Comparison of ENCODE assay signal across 8 cellular contexts in the genomic region with DNA sequence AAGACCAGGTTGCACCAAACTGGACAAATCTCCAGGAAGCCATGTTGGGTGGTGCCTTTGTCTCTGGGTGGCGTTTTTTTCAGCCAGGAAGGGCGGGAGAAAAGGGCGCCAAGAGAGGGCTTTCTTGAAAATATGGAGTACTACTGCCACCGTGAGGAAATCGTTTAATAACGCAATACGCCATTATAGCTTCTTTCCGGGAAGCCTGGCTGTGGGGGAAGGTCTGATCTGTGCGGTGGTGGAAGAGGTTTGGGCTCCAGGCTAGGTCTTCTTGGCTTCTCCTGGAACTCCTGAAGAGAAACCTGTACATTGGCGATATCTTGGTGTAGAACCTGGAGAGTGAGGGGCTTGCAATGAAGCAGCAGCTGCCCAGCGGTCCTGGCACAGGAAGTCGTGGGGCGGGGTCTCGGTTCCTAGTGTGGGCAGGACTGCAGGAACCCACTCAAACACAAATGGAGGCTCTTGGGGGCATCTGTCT.
DNase-seq lines count a peak whose midpoint lies in the region; ATAC-seq and FAIRE-seq lines count a peak whose summit lies in the region.

No MANE protein-coding gene starts in this region.

- no peaks in the 10 kb centered on the region for H3K36me3 Mint-ChIP-seq in activated T-cell treated with anti-CD3 and anti-CD28 coated beads, Interleukin-2, amount 50 U/mL, for 4 hours (ENCODE audit: insufficient read depth)
- peaks cover 15% of the 10 kb centered on the region for H3K36me3 Mint-ChIP-seq in activated naive CD8-positive, alpha-beta T cell treated with anti-CD3 and anti-CD28 coated beads for 36 hours
- peaks cover 5% of the 10 kb centered on the region for H3K36me3 Mint-ChIP-seq in activated naive CD8-positive, alpha-beta T cell treated with anti-CD3 and anti-CD28 coated beads, Interleukin-2, amount 50 U/mL, for 24 hours (ENCODE audit: low read depth)

- DNase-seq in NCI-H1092 (lab: John Stamatoyannopoulos, UW) (peak; percentile 81), myocyte (ENCODE audit: low read depth) (peak; percentile 55)
- DNase-seq in activated T-cell treated with anti-CD3 and anti-CD28 coated beads, Interleukin-2, amount 50 U/mL, for 4 hours: peak; percentile 77
- DNase-seq in activated naive CD8-positive, alpha-beta T cell treated with anti-CD3 and anti-CD28 coated beads for 36 hours: no peak
- no peak for DNase-seq in activated naive CD8-positive, alpha-beta T cell treated with anti-CD3 and anti-CD28 coated beads, Interleukin-2, amount 50 U/mL, for 24 hours

- H3K27ac Mint-ChIP-seq in activated naive CD8-positive, alpha-beta T cell treated with anti-CD3 and anti-CD28 coated beads for 36 hours: no peak overlapping the region
- H3K27ac Mint-ChIP-seq in activated naive CD8-positive, alpha-beta T cell treated with anti-CD3 and anti-CD28 coated beads, Interleukin-2, amount 50 U/mL, for 24 hours: no peak overlapping the region

- H3K4me1 Mint-ChIP-seq in activated T-cell treated with anti-CD3 and anti-CD28 coated beads, Interleukin-2, amount 50 U/mL, for 4 hours (ENCODE audit: low read depth): no peaks in the 10 kb centered on the region
- no peaks in the 10 kb centered on the region for H3K4me1 Mint-ChIP-seq in activated naive CD8-positive, alpha-beta T cell treated with anti-CD3 and anti-CD28 coated beads for 36 hours
- no peaks in the 10 kb centered on the region for H3K4me1 Mint-ChIP-seq in activated naive CD8-positive, alpha-beta T cell treated with anti-CD3 and anti-CD28 coated beads, Interleukin-2, amount 50 U/mL, for 24 hours

- no peak overlapping the region for H3K4me3 Mint-ChIP-seq in activated T-cell treated with anti-CD3 and anti-CD28 coated beads, Interleukin-2, amount 50 U/mL, for 4 hours
- H3K4me3 Mint-ChIP-seq in activated naive CD8-positive, alpha-beta T cell treated with anti-CD3 and anti-CD28 coated beads for 36 hours: no peak overlapping the region
- no peak overlapping the region for H3K4me3 Mint-ChIP-seq in activated naive CD8-positive, alpha-beta T cell treated with anti-CD3 and anti-CD28 coated beads, Interleukin-2, amount 50 U/mL, for 24 hours

- H3K27me3 Mint-ChIP-seq in activated T-cell treated with anti-CD3 and anti-CD28 coated beads, Interleukin-2, amount 50 U/mL, for 4 hours (ENCODE audit: low read depth): no peaks in the 10 kb centered on the region
- no peaks in the 10 kb centered on the region for H3K27me3 Mint-ChIP-seq in activated naive CD8-positive, alpha-beta T cell treated with anti-CD3 and anti-CD28 coated beads for 36 hours
- no peaks in the 10 kb centered on the region for H3K27me3 Mint-ChIP-seq in activated naive CD8-positive, alpha-beta T cell treated with anti-CD3 and anti-CD28 coated beads, Interleukin-2, amount 50 U/mL, for 24 hours

- H3K9me3 Mint-ChIP-seq in activated T-cell treated with anti-CD3 and anti-CD28 coated beads, Interleukin-2, amount 50 U/mL, for 4 hours: no peaks in the 10 kb centered on the region
- peaks cover 1% of the 10 kb centered on the region for H3K9me3 Mint-ChIP-seq in activated naive CD8-positive, alpha-beta T cell treated with anti-CD3 and anti-CD28 coated beads for 36 hours
- no peaks in the 10 kb centered on the region for H3K9me3 Mint-ChIP-seq in activated naive CD8-positive, alpha-beta T cell treated with anti-CD3 and anti-CD28 coated beads, Interleukin-2, amount 50 U/mL, for 24 hours

- ATAC-seq in GM18517 (IDR thresholded peaks at IDR 0.05; ENCODE audit: unreplicated experiment) (peak; percentile 58), HG02852 (IDR thresholded peaks at IDR 0.05; ENCODE audit: unreplicated experiment) (no peak)
- ATAC-seq in activated T-cell treated with anti-CD3 and anti-CD28 coated beads, Interleukin-2, amount 50 U/mL, for 4 hours: peak in 1 of 2 donors; percentile 50
- no peak for ATAC-seq in activated naive CD8-positive, alpha-beta T cell treated with anti-CD3 and anti-CD28 coated beads, Interleukin-2, amount 50 U/mL, for 24 hours

- FAIRE-seq in A204.1 (lab: Jason Lieb, UNC): peak; percentile 44

Comparison
In these comparisons a context has a peak if more than half of its experiments do, and no peak if none do; other contexts are left out.
1. DNase-seq: peak in NCI-H1092 (single experiment), activated T-cell treated with anti-CD3 and anti-CD28 coated beads, Interleukin-2, amount 50 U/mL, for 4 hours (single experiment) and myocyte (single experiment); none in activated naive CD8-positive, alpha-beta T cell treated with anti-CD3 and anti-CD28 coated beads for 36 hours (single experiment) and activated naive CD8-positive, alpha-beta T cell treated with anti-CD3 and anti-CD28 coated beads, Interleukin-2, amount 50 U/mL, for 24 hours (single experiment).